In genomic region chr2:119775102-119775501, GRCh38 we compare ENCODE assay signal across 28 cellular contexts.
"Had no signal": no experiment of that assay in that cellular context is flagged by ENCODE, and none has a peak within 500 bp of the region (broad histone marks: within the 10 kb centered on the region; RNA-seq: fewer than 3 reads in every experiment).

No MANE protein-coding gene starts in this region.

- ATAC-seq: stimulated activated effector memory CD8-positive, alpha-beta T cell treated with anti-CD3 and anti-CD28 coated beads, Interleukin-12 subunit alpha, Interleukin-12 subunit beta, amount 100 ng/mL, for 72 hours; stimulated activated memory B cell treated with anti-CD40 and anti-IgM and Interleukin-4, amounts not matched to agents 10 μg/mL and 1 μg/mL and 100 μg/mL, for 72 hours; stimulated activated naive B cell treated with anti-CD40 and anti-IgM and Interleukin-4, amounts not matched to agents 10 μg/mL and 1 μg/mL and 100 μg/mL, for 72 hours; stimulated activated naive CD8-positive, alpha-beta T cell treated with anti-CD3 and anti-CD28 coated beads, Interleukin-15, amount 100 ng/mL, for 72 hours; stimulated activated naive CD8-positive, alpha-beta T cell treated with anti-CD3 and anti-CD28 coated beads, Interleukin-15, Interleukin-2, amounts not matched to agents 100 U/mL and 50 U/mL, for 24 hours; upper lobe of right lung had no signal

- H3K4me1 ChIP-seq: suprapubic skin, tibial artery, tibial nerve, upper lobe of right lung, uterus, vagina had no signal

- H3K9me3 Mint-ChIP-seq: stimulated activated effector memory CD8-positive, alpha-beta T cell treated with anti-CD3 and anti-CD28 coated beads, Interleukin-12 subunit alpha, Interleukin-12 subunit beta, amount 100 ng/mL, for 72 hours; stimulated activated memory B cell treated with anti-CD40 and anti-IgM and Interleukin-4, amounts not matched to agents 10 μg/mL and 1 μg/mL and 100 μg/mL, for 72 hours; stimulated activated naive B cell treated with anti-CD40 and anti-IgM and Interleukin-4, amounts not matched to agents 10 μg/mL and 1 μg/mL and 100 μg/mL, for 72 hours; stimulated activated naive CD8-positive, alpha-beta T cell treated with anti-CD3 and anti-CD28 coated beads, Interleukin-15, amount 100 ng/mL, for 72 hours; stimulated activated naive CD8-positive, alpha-beta T cell treated with anti-CD3 and anti-CD28 coated beads, Interleukin-15, Interleukin-2, amounts not matched to agents 100 ng/mL and 50 ng/mL, for 24 hours; type B pancreatic cell had no signal

- H3K27ac Mint-ChIP-seq: stimulated activated effector memory CD8-positive, alpha-beta T cell treated with anti-CD3 and anti-CD28 coated beads, Interleukin-12 subunit alpha, Interleukin-12 subunit beta, amount 100 ng/mL, for 72 hours; stimulated activated memory B cell treated with anti-CD40 and anti-IgM and Interleukin-4, amounts not matched to agents 10 μg/mL and 1 μg/mL and 100 μg/mL, for 72 hours; stimulated activated naive B cell treated with anti-CD40 and anti-IgM and Interleukin-4, amounts not matched to agents 10 μg/mL and 1 μg/mL and 100 μg/mL, for 72 hours; stimulated activated naive CD8-positive, alpha-beta T cell treated with anti-CD3 and anti-CD28 coated beads, Interleukin-15, amount 100 ng/mL, for 72 hours; stimulated activated naive CD8-positive, alpha-beta T cell treated with anti-CD3 and anti-CD28 coated beads, Interleukin-15, Interleukin-2, amounts not matched to agents 100 ng/mL and 50 ng/mL, for 24 hours; type B pancreatic cell had no signal

- H3K4me3 ChIP-seq: stomach, suprapubic skin, testis, thoracic aorta, thyroid gland, tibial artery, tibial nerve, transverse colon, upper lobe of left lung, upper lobe of right lung, uterus, vagina had no signal

- H3K36me3 ChIP-seq: stomach, suprapubic skin, thoracic aorta, thyroid gland, tibial artery, tibial nerve, transverse colon, upper lobe of left lung, upper lobe of right lung, uterus, vagina had no signal

- H3K27me3 ChIP-seq: stomach, suprapubic skin, testis, thyroid gland, tibial artery, tibial nerve, transverse colon, upper lobe of left lung, upper lobe of right lung, uterus, vagina had no signal

- H3K9me3 ChIP-seq: stomach, suprapubic skin, testis, thoracic aorta, thyroid gland, tibial artery, tibial nerve, transverse colon, upper lobe of left lung, upper lobe of right lung, uterus, vagina had no signal

- H3K27me3 Mint-ChIP-seq: stimulated activated memory B cell treated with anti-CD40 and anti-IgM and Interleukin-4, amounts not matched to agents 10 μg/mL and 1 μg/mL and 100 μg/mL, for 72 hours; stimulated activated naive B cell treated with anti-CD40 and anti-IgM and Interleukin-4, amounts not matched to agents 10 μg/mL and 1 μg/mL and 100 μg/mL, for 72 hours; stimulated activated naive CD8-positive, alpha-beta T cell treated with anti-CD3 and anti-CD28 coated beads, Interleukin-15, amount 100 ng/mL, for 72 hours; stimulated activated naive CD8-positive, alpha-beta T cell treated with anti-CD3 and anti-CD28 coated beads, Interleukin-15, Interleukin-2, amounts not matched to agents 100 ng/mL and 50 ng/mL, for 24 hours; type B pancreatic cell had no signal

- DNase-seq: stimulated activated CD4-positive, alpha-beta T cell treated with anti-CD3 and anti-CD28 coated beads, Interleukin-2, amount 100 ng/mL, for 48 hours; stimulated activated CD4-positive, alpha-beta T cell treated with anti-CD3 and anti-CD28 coated beads, Interleukin-4, amount 100 ng/mL, for 1 hour; stimulated activated CD4-positive, alpha-beta T cell treated with anti-CD3 and anti-CD28 coated beads, Interleukin-4, amount 100 ng/mL, for 24 hours; stimulated activated CD4-positive, alpha-beta T cell treated with anti-CD3 and anti-CD28 coated beads, Interleukin-4, amount 100 ng/mL, for 4 hours; stimulated activated CD8-positive, alpha-beta memory T cell treated with anti-CD3 and anti-CD28 coated beads, Interleukin-4, amount 100 ng/mL, for 48 hours; stimulated activated naive B cell treated with anti-CD40 and anti-IgM and Interleukin-4, amounts not matched to agents 10 μg/mL and 1 μg/mL and 100 μg/mL, for 72 hours; stimulated activated naive CD4-positive, alpha-beta T cell; stimulated activated naive CD4-positive, alpha-beta T cell treated with Interleukin-2 at 50 U/mL for 16 hours; stimulated activated naive CD8-positive, alpha-beta T cell treated with anti-CD3 and anti-CD28 coated beads, Interleukin-15, amount 100 ng/mL, for 72 hours; stimulated activated naive CD8-positive, alpha-beta T cell treated with anti-CD3 and anti-CD28 coated beads, Interleukin-15, Interleukin-2, amounts not matched to agents 100 U/mL and 50 U/mL, for 24 hours; stomach; substantia nigra; testis; thyroid gland; tibial artery; transverse colon; trophoblast cell; upper lobe of left lung; upper lobe of right lung; uterus had no signal

- H3K27ac ChIP-seq: stomach, suprapubic skin, testis, thoracic aorta, thyroid gland, tibial artery, tibial nerve, transverse colon, upper lobe of left lung, upper lobe of right lung, uterus, vagina had no signal

- H3K36me3 Mint-ChIP-seq: stimulated activated effector memory CD8-positive, alpha-beta T cell treated with anti-CD3 and anti-CD28 coated beads, Interleukin-12 subunit alpha, Interleukin-12 subunit beta, amount 100 ng/mL, for 72 hours had no signal

- H3K4me3 Mint-ChIP-seq: stimulated activated effector memory CD8-positive, alpha-beta T cell treated with anti-CD3 and anti-CD28 coated beads, Interleukin-12 subunit alpha, Interleukin-12 subunit beta, amount 100 ng/mL, for 72 hours; stimulated activated memory B cell treated with anti-CD40 and anti-IgM and Interleukin-4, amounts not matched to agents 10 μg/mL and 1 μg/mL and 100 μg/mL, for 72 hours; stimulated activated naive B cell treated with anti-CD40 and anti-IgM and Interleukin-4, amounts not matched to agents 10 μg/mL and 1 μg/mL and 100 μg/mL, for 72 hours; stimulated activated naive CD8-positive, alpha-beta T cell treated with anti-CD3 and anti-CD28 coated beads, Interleukin-15, amount 100 ng/mL, for 72 hours; stimulated activated naive CD8-positive, alpha-beta T cell treated with anti-CD3 and anti-CD28 coated beads, Interleukin-15, Interleukin-2, amounts not matched to agents 100 ng/mL and 50 ng/mL, for 24 hours; type B pancreatic cell had no signal
